In genomic region chr15:40276927-40277326, GRCh38 we compare ENCODE assay signal across 21 cellular contexts. TPM values are rescaled to one million over a fixed set of nuclear protein-coding genes. Genes with fewer than 3 reads are reported as not detected.
DNase-seq lines count a peak whose midpoint lies in the region; ATAC-seq and TF ChIP-seq lines count a peak whose summit lies in the region.
"Had no signal": no experiment of that assay in that cellular context is flagged by ENCODE, and none has a peak within 500 bp of the region (broad histone marks: within the 10 kb centered on the region; RNA-seq: fewer than 3 reads in every experiment).

No MANE protein-coding gene starts in this region.

- 44 to 55% methylated on average over 4 of the region's 4 CpGs for WGBS in heart right ventricle, 2 donors
- 26 to 67% methylated on average over 4 of the region's 4 CpGs for WGBS in testis, 2 donors

- no peak overlapping the region for H3K4me3 Mint-ChIP-seq in activated naive CD8-positive, alpha-beta T cell treated with anti-CD3 and anti-CD28 coated beads for 36 hours
- H3K4me3 Mint-ChIP-seq: CD4-positive, alpha-beta T cell had no signal

- H3K27ac ChIP-seq in heart right ventricle: no peak overlapping the region
- H3K27ac ChIP-seq in WERI-Rb-1: peak overlapping the region; percentile 39; the same call in 1 of the 2 replicates
- H3K27ac ChIP-seq in testis: no peak overlapping the region
- H3K27ac ChIP-seq: A549, KMS-11 had no signal

- H3K4me1 ChIP-seq in heart right ventricle: peaks cover under 1 to 42% (median 17%) of the 10 kb centered on the region in 9 donors
- H3K4me1 ChIP-seq in testis: peaks cover 40% of the 10 kb centered on the region
- H3K4me1 ChIP-seq: A549 had no signal

- intact Hi-C loops in Right ventricle myocardium inferior (cut with DNase I) (no loop called here), heart right ventricle (cut with DNase I) (loop anchor here in 4 of 10 donors (5.0 to 10.0 kb wide), 3 partner anchors 35 to 162 kb away; no protein-coding TSS in a partner anchor), testis (cut with DNase I; ENCODE audit: low total_unique reads) (no loop called here)

- no peaks in the 10 kb centered on the region for H3K9me3 ChIP-seq in heart right ventricle
- no peaks in the 10 kb centered on the region for H3K9me3 ChIP-seq in WERI-Rb-1 (ENCODE audit: severe bottlenecking)
- H3K9me3 ChIP-seq in testis: no peaks in the 10 kb centered on the region
- H3K9me3 ChIP-seq: A549, BE2C had no signal

- H3K36me3 Mint-ChIP-seq in activated naive CD8-positive, alpha-beta T cell treated with anti-CD3 and anti-CD28 coated beads for 36 hours: no peaks in the 10 kb centered on the region

- no peak overlapping the region for H3K4me3 ChIP-seq in heart right ventricle
- no peak overlapping the region for H3K4me3 ChIP-seq in WERI-Rb-1 (ENCODE audit: low read depth, low read length)
- H3K4me3 ChIP-seq in testis: no peak overlapping the region
- H3K4me3 ChIP-seq: A549 had no signal

- no peak for TF ChIP-seq CTCF in heart right ventricle (IDR thresholded peaks at IDR 0.05)
- TF ChIP-seq CTCF in WERI-Rb-1 (IDR thresholded peaks at IDR 0.05; ENCODE audit: low read depth, low read length): no peak
- no peak for TF ChIP-seq CTCF in testis (IDR thresholded peaks at IDR 0.05)

- DNase-seq in Right ventricle myocardium inferior (ENCODE audit: missing footprints): peak; percentile 7
- no peak for DNase-seq in heart right ventricle
- peak; percentile 37 for DNase-seq in NCI-H1694 treated with DMSO at 0.1 percent for 48 hours (lab: John Stamatoyannopoulos, UW)
- DNase-seq in WERI-Rb-1: no peak
- peak; percentile 74 for DNase-seq in testis
- DNase-seq in activated naive CD8-positive, alpha-beta T cell treated with anti-CD3 and anti-CD28 coated beads for 36 hours: no peak
- DNase-seq: BE2C; CD4-positive, alpha-beta T cell; COR-L47; IMR-90; NCI-H1105; NCI-H2081 treated with DMSO at 0.1 percent for 48 hours; NCI-H2227 treated with DMSO at 0.1 percent for 48 hours; NCI-H510A; NK-92 treated with Interleukin-12 subunit alpha and Interleukin-12 subunit beta, amount 100 ng/mL, for 24 hours; SW 1271 had no signal

- H3K4me1 Mint-ChIP-seq in activated naive CD8-positive, alpha-beta T cell treated with anti-CD3 and anti-CD28 coated beads for 36 hours: peaks cover 4% of the 10 kb centered on the region

- H3K9me3 Mint-ChIP-seq in activated naive CD8-positive, alpha-beta T cell treated with anti-CD3 and anti-CD28 coated beads for 36 hours: no peaks in the 10 kb centered on the region
- H3K9me3 Mint-ChIP-seq: CD4-positive, alpha-beta T cell had no signal

- H3K27me3 Mint-ChIP-seq in activated naive CD8-positive, alpha-beta T cell treated with anti-CD3 and anti-CD28 coated beads for 36 hours: peaks cover 48% of the 10 kb centered on the region

- TF ChIP-seq POLR2A in testis (IDR thresholded peaks at IDR 0.05): no peak

- H3K27me3 ChIP-seq in heart right ventricle (peaks cover 8 to 48% (median 42%) of the 10 kb centered on the region in 7 donors), WERI-Rb-1 (ENCODE audit: insufficient read depth, low read depth, severe bottlenecking) (no peaks in the 10 kb centered on the region), testis (no peaks in the 10 kb centered on the region)

- no peak overlapping the region for H3K27ac Mint-ChIP-seq in activated naive CD8-positive, alpha-beta T cell treated with anti-CD3 and anti-CD28 coated beads for 36 hours
- H3K27ac Mint-ChIP-seq: CD4-positive, alpha-beta T cell had no signal

- no peak for ATAC-seq in Right ventricle myocardium inferior
- no peak for ATAC-seq in heart right ventricle
- no peak for ATAC-seq in GM18498 (IDR thresholded peaks at IDR 0.05; ENCODE audit: unreplicated experiment)
- ATAC-seq in GM21390 (IDR thresholded peaks at IDR 0.05; ENCODE audit: unreplicated experiment): no peak
- ATAC-seq: A549 had no signal

- H3K36me3 ChIP-seq in heart right ventricle (no peaks in the 10 kb centered on the region), WERI-Rb-1 (peaks cover 2% of the 10 kb centered on the region; the same call in 1 of the 2 replicates), testis (ENCODE audit: low read depth, missing control alignments) (no peaks in the 10 kb centered on the region)
- H3K36me3 ChIP-seq: BE2C had no signal

RNA-seq across cellular contexts. Expression of gene ANKRD63, which starts 5.9 kb away (rescaled TPM):
- total RNA-seq in Right ventricle myocardium inferior: 0.92 TPM
- 1 to 10 TPM in 1 of 10 donors, under 1 TPM in 3, not detected in 6; 0.26 to 1.9 (median 0.44) TPM for total RNA-seq in heart right ventricle
- polyA plus RNA-seq in heart right ventricle: not detected
- 10 to 100 TPM in 1 of 2 donors, 1 to 10 TPM in 1; 3.1 to 11.8 TPM for total RNA-seq in testis
- polyA plus RNA-seq in testis (ENCODE audit: insufficient read depth, low read depth, low replicate concordance): not detected
- total RNA-seq in activated naive CD8-positive, alpha-beta T cell treated with anti-CD3 and anti-CD28 coated beads for 36 hours: not detected
- total RNA-seq: CD4-positive, alpha-beta T cell; IMR-90 had no signal
- polyA plus RNA-seq: IMR-90 had no signal

RNA-seq across cellular contexts. Expression of gene PLCB2, which starts 30.8 kb away (rescaled TPM):
- total RNA-seq in Right ventricle myocardium inferior: 8.2 TPM
- 10 to 100 TPM in 2 of 10 donors, 1 to 10 TPM in 8; 1.2 to 24.4 (median 4.9) TPM for total RNA-seq in heart right ventricle
- 10 to 100 TPM in 1 of 2 donors, 1 to 10 TPM in 1; 4.2 to 14.6 TPM for polyA plus RNA-seq in heart right ventricle
- total RNA-seq in testis: 1 to 10 TPM; 8.8 to 9.7 TPM
- polyA plus RNA-seq in testis (ENCODE audit: insufficient read depth, low read depth, low replicate concordance): 13.6 TPM
- total RNA-seq in activated naive CD8-positive, alpha-beta T cell treated with anti-CD3 and anti-CD28 coated beads for 36 hours: 10 to 100 TPM; 40.8 to 43.6 TPM

RNA-seq across cellular contexts. Expression of gene PAK6, which starts 38.1 kb away (rescaled TPM):
- total RNA-seq in Right ventricle myocardium inferior (10.1 TPM), heart right ventricle (10 to 100 TPM in 1 of 10 donors, 1 to 10 TPM in 9; 5.9 to 14.1 (median 7.6) TPM), testis (100 to 1,000 TPM; 140 to 245 TPM)
- polyA plus RNA-seq in heart right ventricle (1 to 10 TPM in 1 of 2 donors, under 1 TPM in 1; 0.48 to 3.0 TPM), testis (ENCODE audit: insufficient read depth, low read depth, low replicate concordance) (47.4 TPM)
- under 1 TPM; 0.18 to 0.35 TPM for total RNA-seq in activated naive CD8-positive, alpha-beta T cell treated with anti-CD3 and anti-CD28 coated beads for 36 hours
- total RNA-seq: IMR-90, SK-MEL-5 had no signal

RNA-seq across cellular contexts. Expression of gene INAFM2, which starts 46.6 kb away (rescaled TPM):
- total RNA-seq in Right ventricle myocardium inferior (55.6 TPM), heart right ventricle (10 to 100 TPM; 32.5 to 63.9 (median 40.9) TPM), testis (10 to 100 TPM; 31.8 to 49.8 TPM)
- polyA plus RNA-seq in heart right ventricle (10 to 100 TPM; 19.8 to 56.1 TPM), testis (ENCODE audit: insufficient read depth, low read depth, low replicate concordance) (43.4 TPM)
- total RNA-seq in activated naive CD8-positive, alpha-beta T cell treated with anti-CD3 and anti-CD28 coated beads for 36 hours: 10 to 100 TPM; 13.5 to 15.5 TPM

Comparison
In these comparisons a context has a peak if more than half of its experiments do, and no peak if none do; other contexts are left out.
1. DNase-seq: peak in Right ventricle myocardium inferior (single experiment), NCI-H1694 treated with DMSO at 0.1 percent for 48 hours (single experiment) and testis (single experiment); none in heart right ventricle (0 of 2), WERI-Rb-1 (single experiment) and activated naive CD8-positive, alpha-beta T cell treated with anti-CD3 and anti-CD28 coated beads for 36 hours (single experiment).
2. RNA of gene PAK6, which starts 38.1 kb away (total RNA-seq): 140 to 245 TPM in testis; 10.1 TPM in Right ventricle myocardium inferior (single experiment), 5.9 to 14.1 TPM in heart right ventricle and 0.18 to 0.35 TPM in activated naive CD8-positive, alpha-beta T cell treated with anti-CD3 and anti-CD28 coated beads for 36 hours; every median in the first group is over 4 times any median in the second.